Comparison of ENCODE assay signal across 1 cellular context in genomic region chr6:154849475-154849874, GRCh38.
A peak's percentile ranks its signal among the peaks of the same experiment; 100 is the strongest.
TF ChIP-seq lines count a peak whose summit lies in the region.

No MANE protein-coding gene starts in this region.

TF ChIP-seq in HEK293, 187 proteins besides CTCF, POLR2A, EP300 and RAD21:
- peak; percentile 48 for TF ChIP-seq SCRT2 (tag by site-specific recombination; IDR thresholded peaks at IDR 0.05)
- no peak for TF ChIP-seq KLF8 (tag by site-specific recombination; IDR thresholded peaks at IDR 0.05)
- TF ChIP-seq ZNF664 (tag by site-specific recombination; IDR thresholded peaks at IDR 0.05) = no peak
- no peak for TF ChIP-seq ATF2 (tag by site-specific recombination; IDR thresholded peaks at IDR 0.05; ENCODE audit: low read depth)
- TF ChIP-seq PRDM10 (tag by site-specific recombination; IDR thresholded peaks at IDR 0.05) = 0 out of 2 replicates have a peak, but pooled peaks have one; percentile 15
- no peak for TF ChIP-seq INSM2 (tag by site-specific recombination; IDR thresholded peaks at IDR 0.05)
- peak; percentile 52; the same call in 1 of the 2 replicates for TF ChIP-seq SCRT1 (tag by site-specific recombination; IDR thresholded peaks at IDR 0.05; ENCODE audit: borderline replicate concordance)
- TF ChIP-seq ZBTB48 (tag by site-specific recombination; IDR thresholded peaks at IDR 0.05) = no peak
- no peak for TF ChIP-seq MZF1 (tag by site-specific recombination; IDR thresholded peaks at IDR 0.05; ENCODE audit: borderline replicate concordance)
- TF ChIP-seq ZNF677 (tag by site-specific recombination; IDR thresholded peaks at IDR 0.05) = no peak
- peak; percentile 80 for TF ChIP-seq OSR2 (tag by site-specific recombination; IDR thresholded peaks at IDR 0.05)
- TF ChIP-seq ZNF175 (tag by site-specific recombination; IDR thresholded peaks at IDR 0.05) = no peak
- no peak for TF ChIP-seq WT1 (tag by site-specific recombination; IDR thresholded peaks at IDR 0.05)
- no peak for TF ChIP-seq ZNF501 (tag by site-specific recombination; IDR thresholded peaks at IDR 0.05)
